ENCODE assay signal across 20 cellular contexts in the genomic region with DNA sequence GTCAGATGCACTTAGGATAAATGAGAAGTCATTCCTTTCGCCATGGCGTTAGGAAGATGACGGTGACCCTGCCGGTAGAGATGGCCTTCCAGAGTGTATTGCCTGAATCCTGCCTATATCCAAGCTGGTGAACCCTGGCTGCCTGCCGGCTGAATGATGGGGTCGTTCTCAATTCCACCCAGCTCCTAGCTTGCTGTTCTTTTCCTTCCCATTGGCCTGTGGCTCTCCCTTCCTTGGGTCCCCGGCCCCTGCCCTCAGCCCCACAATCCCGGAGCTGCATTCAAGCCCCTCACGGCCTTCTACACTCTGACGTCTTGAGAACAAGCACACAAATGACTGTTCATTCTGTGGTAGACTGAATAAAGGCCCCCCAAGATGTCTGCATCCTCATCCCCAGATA. TPM values are rescaled to one million over a fixed set of nuclear protein-coding genes. Genes with fewer than 3 reads are reported as not detected.
"Had no signal": no experiment of that assay in that cellular context is flagged by ENCODE, and none has a peak within 500 bp of the region (broad histone marks: within the 10 kb centered on the region; RNA-seq: fewer than 3 reads in every experiment).

No MANE protein-coding gene starts in this region.

- H3K36me3 ChIP-seq: transverse colon had no signal

- DNase-seq: activated CD4-positive, alpha-beta memory T cell treated with anti-CD3 and anti-CD28 coated beads, Interleukin-2, amount 10 ng/mL, durations not matched to agents 7 days and 5 days; activated CD4-positive, alpha-beta T cell treated with anti-CD3 and anti-CD28 coated beads for 36 hours; activated CD8-positive, alpha-beta memory T cell treated with anti-CD3 and anti-CD28 coated beads, Interleukin-2, amount 50 U/mL, for 4 hours; activated gamma-delta T cell treated with Interleukin-2 at 50 U/mL for 16 hours; activated T-cell treated with anti-CD3 and anti-CD28 coated beads, Interleukin-2, amount 50 U/mL, for 72 hours; cortex of kidney; effector memory CD8-positive, alpha-beta T cell; erythroblast; T-cell had no signal

- H3K27ac ChIP-seq: VCaP had no signal

- H3K27me3 ChIP-seq: transverse colon had no signal

- H3K4me3 Mint-ChIP-seq: activated CD4-positive, alpha-beta memory T cell treated with anti-CD3 and anti-CD28 coated beads, Interleukin-2, amount 10 ng/mL, durations not matched to agents 7 days and 5 days; activated CD4-positive, alpha-beta T cell treated with anti-CD3 and anti-CD28 coated beads for 36 hours; activated T-cell treated with anti-CD3 and anti-CD28 coated beads, Interleukin-2, amount 50 U/mL, for 72 hours; central memory CD8-positive, alpha-beta T cell; effector memory CD8-positive, alpha-beta T cell; nephron; stimulated activated effector memory CD8-positive, alpha-beta T cell treated with anti-CD3 and anti-CD28 coated beads, Interleukin-12 subunit alpha, Interleukin-12 subunit beta, amount 100 ng/mL, for 72 hours; T-cell had no signal

- H3K27ac Mint-ChIP-seq: activated CD4-positive, alpha-beta memory T cell treated with anti-CD3 and anti-CD28 coated beads, Interleukin-2, amount 10 ng/mL, durations not matched to agents 7 days and 5 days; activated CD4-positive, alpha-beta T cell treated with anti-CD3 and anti-CD28 coated beads for 36 hours; activated T-cell treated with anti-CD3 and anti-CD28 coated beads, Interleukin-2, amount 50 U/mL, for 72 hours; effector memory CD8-positive, alpha-beta T cell; stimulated activated effector memory CD8-positive, alpha-beta T cell treated with anti-CD3 and anti-CD28 coated beads, Interleukin-12 subunit alpha, Interleukin-12 subunit beta, amount 100 ng/mL, for 72 hours had no signal

- H3K27me3 Mint-ChIP-seq: activated CD4-positive, alpha-beta T cell treated with anti-CD3 and anti-CD28 coated beads for 36 hours; T-cell had no signal

- H3K9me3 ChIP-seq: transverse colon had no signal

- H3K9me3 Mint-ChIP-seq: activated CD4-positive, alpha-beta memory T cell treated with anti-CD3 and anti-CD28 coated beads, Interleukin-2, amount 10 ng/mL, durations not matched to agents 7 days and 5 days; activated T-cell treated with anti-CD3 and anti-CD28 coated beads, Interleukin-2, amount 50 U/mL, for 72 hours; central memory CD8-positive, alpha-beta T cell; effector memory CD8-positive, alpha-beta T cell; stimulated activated effector memory CD8-positive, alpha-beta T cell treated with anti-CD3 and anti-CD28 coated beads, Interleukin-12 subunit alpha, Interleukin-12 subunit beta, amount 100 ng/mL, for 72 hours; T-cell had no signal

- ATAC-seq: activated CD4-positive, alpha-beta T cell treated with anti-CD3 and anti-CD28 coated beads for 36 hours; activated T-cell treated with anti-CD3 and anti-CD28 coated beads, Interleukin-2, amount 50 U/mL, for 72 hours; effector memory CD8-positive, alpha-beta T cell; stimulated activated effector memory CD8-positive, alpha-beta T cell treated with anti-CD3 and anti-CD28 coated beads, Interleukin-12 subunit alpha, Interleukin-12 subunit beta, amount 100 ng/mL, for 72 hours; T-cell had no signal

- H3K36me3 Mint-ChIP-seq: stimulated activated effector memory CD8-positive, alpha-beta T cell treated with anti-CD3 and anti-CD28 coated beads, Interleukin-12 subunit alpha, Interleukin-12 subunit beta, amount 100 ng/mL, for 72 hours; T-cell had no signal

- H3K4me1 Mint-ChIP-seq: activated CD4-positive, alpha-beta memory T cell treated with anti-CD3 and anti-CD28 coated beads, Interleukin-2, amount 10 ng/mL, durations not matched to agents 7 days and 5 days had no signal

- H3K4me3 ChIP-seq: transverse colon had no signal

RNA-seq across cellular contexts. Expression of a gene that starts 32.7 kb away (rescaled TPM):
- total RNA-seq: activated CD4-positive, alpha-beta T cell treated with anti-CD3 and anti-CD28 coated beads for 36 hours; mucosa of gallbladder; osteoblast; renal cortical epithelial cell; SK-MEL-5; skeletal muscle tissue had no signal
- polyA plus RNA-seq: adipose tissue had no signal
